Comparison of ENCODE assay signal across 33 cellular contexts in the genomic region with DNA sequence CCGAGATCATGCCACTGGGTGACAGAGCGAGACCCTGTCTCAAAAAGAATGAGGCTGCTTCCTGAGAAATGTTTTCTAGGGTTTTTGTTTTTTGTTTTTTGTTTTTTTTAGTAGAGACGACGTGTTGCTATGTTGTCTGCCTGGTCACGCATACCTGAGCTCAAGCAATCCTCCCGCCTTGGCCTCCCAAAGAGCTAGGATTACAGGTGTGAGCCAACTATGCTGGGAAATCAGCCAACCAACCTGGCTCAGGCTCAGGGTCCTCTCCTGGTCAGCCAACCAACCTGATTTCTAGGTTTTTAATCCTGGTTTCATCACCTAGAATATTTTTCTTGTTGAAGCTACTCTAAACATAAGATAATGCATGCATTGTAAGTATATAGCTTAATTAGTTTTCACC. TPM values are rescaled to one million over a fixed set of nuclear protein-coding genes. Genes with fewer than 3 reads are reported as not detected.
"Had no signal": no experiment of that assay in that cellular context is flagged by ENCODE, and none has a peak within 500 bp of the region (broad histone marks: within the 10 kb centered on the region; RNA-seq: fewer than 3 reads in every experiment).

No MANE protein-coding gene starts in this region.

- ATAC-seq: activated CD4-positive, CD25-positive, alpha-beta regulatory T cell treated with anti-CD3 and anti-CD28 coated beads, Interleukin-2, amount 50 U/mL, for 24 hours; foreskin keratinocyte; stimulated activated memory B cell treated with anti-CD40 and anti-IgM and Interleukin-4, amounts not matched to agents 10 μg/mL and 1 μg/mL and 100 μg/mL, for 72 hours; stimulated activated naive CD8-positive, alpha-beta T cell treated with anti-CD3 and anti-CD28 coated beads, Interleukin-15, amount 100 ng/mL, for 72 hours had no signal

- DNase-seq: activated CD4-positive, alpha-beta memory T cell treated with anti-CD3 and anti-CD28 coated beads for 36 hours; activated CD4-positive, alpha-beta T cell treated with anti-CD3 and anti-CD28 coated beads for 48 hours; activated CD8-positive, alpha-beta memory T cell treated with anti-CD3 and anti-CD28 coated beads, Interleukin-2, amount 50 U/mL, for 4 hours; activated effector memory CD4-positive, alpha-beta T cell treated with anti-CD3 and anti-CD28 coated beads, Interleukin-2, amount 50 U/mL, for 16 hours; activated naive CD4-positive, alpha-beta T cell treated with anti-CD3 and anti-CD28 coated beads for 36 hours; activated naive CD8-positive, alpha-beta T cell treated with anti-CD3 and anti-CD28 coated beads for 36 hours; activated T-cell treated with anti-CD3 and anti-CD28 coated beads, Interleukin-2, amount 50 U/mL, for 1 hour; adrenal gland; brain microvascular endothelial cell; caudate nucleus; endodermal cell; foreskin keratinocyte; heart left ventricle; hypothalamus; immature natural killer cell; kidney; left ventricle myocardium inferior; nephron progenitor cell; ovary; stimulated activated CD4-positive, alpha-beta T cell treated with anti-CD3 and anti-CD28 coated beads, Interleukin-1b, Interleukin-23, amount 100 ng/mL, for 48 hours; stimulated activated CD4-positive, alpha-beta T cell treated with anti-CD3 and anti-CD28 coated beads, Interleukin-4, amount 100 ng/mL, for 4 hours; stimulated activated CD8-positive, alpha-beta memory T cell treated with anti-CD3 and anti-CD28 coated beads, Interleukin-4, amount 100 ng/mL, for 48 hours; stimulated activated naive CD8-positive, alpha-beta T cell treated with anti-CD3 and anti-CD28 coated beads, Interleukin-15, amount 100 ng/mL, for 72 hours; substantia nigra; T-helper 9 cell; upper lobe of right lung; WERI-Rb-1 had no signal

RNA-seq across cellular contexts. Expression of a gene that starts 24.9 kb away (rescaled TPM):
- total RNA-seq: activated CD8-positive, alpha-beta memory T cell treated with anti-CD3 and anti-CD28 coated beads for 36 hours; activated naive CD4-positive, alpha-beta T cell treated with anti-CD3 and anti-CD28 coated beads for 36 hours; activated naive CD8-positive, alpha-beta T cell treated with anti-CD3 and anti-CD28 coated beads for 36 hours; activated T-helper 1 cell treated with anti-CD3 and anti-CD28 coated beads, Interleukin-12 subunit alpha, Interleukin-12 subunit beta, Interleukin-2, Interleukin-4 antibody, amounts not matched to agents 30 ng/mL and 10 ng/mL and 1 ng/mL, durations not matched to agents 14 hours and 24 hours and 36 hours; astrocyte; endodermal cell; foreskin keratinocyte; progenitor cell of endocrine pancreas had no signal
